Comparison of ENCODE assay signal across 14 cellular contexts in genomic region chr14:75647650-75648049, GRCh38. TPM values are rescaled to one million over a fixed set of nuclear protein-coding genes. Genes with fewer than 3 reads are reported as not detected.
DNase-seq lines count a peak whose midpoint lies in the region; ATAC-seq, FAIRE-seq and TF ChIP-seq lines count a peak whose summit lies in the region.
"Had no signal": no experiment of that assay in that cellular context is flagged by ENCODE, and none has a peak within 500 bp of the region (broad histone marks: within the 10 kb centered on the region; RNA-seq: fewer than 3 reads in every experiment).

No MANE protein-coding gene starts in this region.

- no peaks in the 10 kb centered on the region for H3K27me3 Mint-ChIP-seq in neural crest cell (ENCODE audit: low read depth)
- no peaks in the 10 kb centered on the region for H3K27me3 Mint-ChIP-seq in stimulated activated naive B cell treated with anti-CD40 and anti-IgM and Interleukin-4, amounts not matched to agents 10 μg/mL and 1 μg/mL and 100 μg/mL, for 72 hours
- H3K27me3 Mint-ChIP-seq: activated naive CD4-positive, alpha-beta T cell treated with anti-CD3 and anti-CD28 coated beads, Interleukin-2, amount 50 U/mL, for 24 hours had no signal

- H3K4me1 Mint-ChIP-seq in neural crest cell: peaks cover 6% of the 10 kb centered on the region
- no peaks in the 10 kb centered on the region for H3K4me1 Mint-ChIP-seq in stimulated activated naive B cell treated with anti-CD40 and anti-IgM and Interleukin-4, amounts not matched to agents 10 μg/mL and 1 μg/mL and 100 μg/mL, for 72 hours
- H3K4me1 Mint-ChIP-seq: activated naive CD4-positive, alpha-beta T cell treated with anti-CD3 and anti-CD28 coated beads, Interleukin-2, amount 50 U/mL, for 24 hours had no signal

- ATAC-seq in heart left ventricle: peak; percentile 28 to 73 (median 63)
- ATAC-seq in stimulated activated naive B cell treated with anti-CD40 and anti-IgM and Interleukin-4, amounts not matched to agents 10 μg/mL and 1 μg/mL and 100 μg/mL, for 72 hours (replicated peaks): no peak

- in situ Hi-C loops in astrocyte of the cerebellum (cut with HindIII; ENCODE audit: low sequenced_read_pairs): no loop called here

- H3K9me3 ChIP-seq in heart left ventricle: no peaks in the 10 kb centered on the region

- peak overlapping the region; percentile 41 for H3K27ac Mint-ChIP-seq in neural crest cell (ENCODE audit: unreplicated experiment)
- H3K27ac Mint-ChIP-seq in stimulated activated naive B cell treated with anti-CD40 and anti-IgM and Interleukin-4, amounts not matched to agents 10 μg/mL and 1 μg/mL and 100 μg/mL, for 72 hours: no peak overlapping the region
- H3K27ac Mint-ChIP-seq: activated naive CD4-positive, alpha-beta T cell treated with anti-CD3 and anti-CD28 coated beads, Interleukin-2, amount 50 U/mL, for 24 hours had no signal

- H3K36me3 Mint-ChIP-seq in neural crest cell (ENCODE audit: low read depth): peaks cover 21% of the 10 kb centered on the region
- peaks cover 59 to 60% of the 10 kb centered on the region in 2 donors for H3K36me3 Mint-ChIP-seq in stimulated activated naive B cell treated with anti-CD40 and anti-IgM and Interleukin-4, amounts not matched to agents 10 μg/mL and 1 μg/mL and 100 μg/mL, for 72 hours

- WGBS in heart left ventricle, 4 donors: 51 to 57% (median 55%) methylated on average over 3 of the region's 3 CpGs

- DNase-seq in astrocyte of the cerebellum (ENCODE audit: low read depth): peak; percentile 9
- peak in 2 of 5 donors; percentile 31 to 63 for DNase-seq in heart left ventricle
- no peak for DNase-seq in neural crest cell (ENCODE audit: low read depth, low spot score)
- no peak for DNase-seq in activated CD8-positive, alpha-beta memory T cell treated with anti-CD3 and anti-CD28 coated beads, Interleukin-2, amount 50 U/mL, for 48 hours
- DNase-seq in frontal cortex (ENCODE audit: low spot score in 2 of 2): no peak
- no peak for DNase-seq in stimulated activated naive B cell treated with anti-CD40 and anti-IgM and Interleukin-4, amounts not matched to agents 10 μg/mL and 1 μg/mL and 100 μg/mL, for 72 hours
- no peak for DNase-seq in NCI-H2081 (lab: John Stamatoyannopoulos, UW)
- DNase-seq: activated CD8-positive, alpha-beta memory T cell treated with anti-CD3 and anti-CD28 coated beads for 24 hours; effector memory CD4-positive, alpha-beta T cell; NCI-H446; stimulated activated CD4-positive, alpha-beta T cell treated with anti-CD3 and anti-CD28 coated beads, Interleukin-15, amount 100 ng/mL, for 24 hours had no signal

- peaks cover 0 to 19% (median 7%) of the 10 kb centered on the region in 12 donors for H3K4me1 ChIP-seq in heart left ventricle

- no peaks in the 10 kb centered on the region for H3K9me3 Mint-ChIP-seq in neural crest cell
- H3K9me3 Mint-ChIP-seq in stimulated activated naive B cell treated with anti-CD40 and anti-IgM and Interleukin-4, amounts not matched to agents 10 μg/mL and 1 μg/mL and 100 μg/mL, for 72 hours: peaks cover 0 to 2% of the 10 kb centered on the region in 2 donors
- H3K9me3 Mint-ChIP-seq: activated naive CD4-positive, alpha-beta T cell treated with anti-CD3 and anti-CD28 coated beads, Interleukin-2, amount 50 U/mL, for 24 hours had no signal

- intact Hi-C loops in heart left ventricle (cut with DNase I): no loop called here

- no peak overlapping the region for H3K4me3 ChIP-seq in astrocyte of the cerebellum (ENCODE audit: low read depth, low read length)
- no peak overlapping the region for H3K4me3 ChIP-seq in heart left ventricle

- no peak for TF ChIP-seq POLR2A in heart left ventricle (IDR thresholded peaks at IDR 0.05)

- FAIRE-seq in frontal cortex (lab: Jason Lieb, UNC): no peak
- FAIRE-seq: GM12892 had no signal

- H3K27me3 ChIP-seq in heart left ventricle: no peaks in the 10 kb centered on the region

- no peak overlapping the region for H3K4me3 Mint-ChIP-seq in neural crest cell
- H3K4me3 Mint-ChIP-seq in stimulated activated naive B cell treated with anti-CD40 and anti-IgM and Interleukin-4, amounts not matched to agents 10 μg/mL and 1 μg/mL and 100 μg/mL, for 72 hours: no peak overlapping the region
- H3K4me3 Mint-ChIP-seq: activated naive CD4-positive, alpha-beta T cell treated with anti-CD3 and anti-CD28 coated beads, Interleukin-2, amount 50 U/mL, for 24 hours had no signal

- TF ChIP-seq CTCF in C4-2B (conservative IDR thresholded peaks at IDR 0.05): no peak
- TF ChIP-seq CTCF in astrocyte of the cerebellum (IDR thresholded peaks at IDR 0.05; ENCODE audit: low read depth, low read length, missing control alignments): no peak
- TF ChIP-seq CTCF in heart left ventricle (IDR thresholded peaks at IDR 0.05): no peak
- no peak for TF ChIP-seq CTCF in neural crest cell (conservative IDR thresholded peaks at IDR 0.05)

- H3K36me3 ChIP-seq in heart left ventricle: peaks cover 0 to 67% (median 35%) of the 10 kb centered on the region in 9 donors

- peak overlapping the region; percentile 20; the same call in 1 of the 2 replicates for H3K27ac ChIP-seq in C4-2B
- H3K27ac ChIP-seq in heart left ventricle: peak overlapping the region in 11 of 12 donors; percentile 5 to 79 (median 60)

RNA-seq across cellular contexts. Expression of gene ERG28, which starts 13.0 kb away (rescaled TPM):
- total RNA-seq in heart left ventricle (1 to 10 TPM; 5.7 to 9.2 (median 7.4) TPM), neural crest cell (38.8 and 38.9 TPM in 2 replicates), frontal cortex (7.7 TPM)
- polyA plus RNA-seq in heart left ventricle: 10 to 100 TPM; 10.2 to 15.1 TPM

RNA-seq across cellular contexts. Expression of gene TTLL5, which starts 13.4 kb away (rescaled TPM):
- 10 to 100 TPM; 13.8 to 24.6 (median 18.2) TPM for total RNA-seq in heart left ventricle
- 10 to 100 TPM in 1 of 2 donors, 1 to 10 TPM in 1; 6.2 to 12.7 TPM for polyA plus RNA-seq in heart left ventricle
- 55.7 and 61.7 TPM in 2 replicates for total RNA-seq in neural crest cell
- 35.1 TPM for total RNA-seq in frontal cortex

Comparison
In these comparisons a context has a peak if more than half of its experiments do, and no peak if none do; other contexts are left out.
1. ATAC-seq: peak in heart left ventricle (4 of 4); none in stimulated activated naive B cell treated with anti-CD40 and anti-IgM and Interleukin-4, amounts not matched to agents 10 μg/mL and 1 μg/mL and 100 μg/mL, for 72 hours (0 of 2).